ENCODE assay signal across 8 cellular contexts in the genomic region with DNA sequence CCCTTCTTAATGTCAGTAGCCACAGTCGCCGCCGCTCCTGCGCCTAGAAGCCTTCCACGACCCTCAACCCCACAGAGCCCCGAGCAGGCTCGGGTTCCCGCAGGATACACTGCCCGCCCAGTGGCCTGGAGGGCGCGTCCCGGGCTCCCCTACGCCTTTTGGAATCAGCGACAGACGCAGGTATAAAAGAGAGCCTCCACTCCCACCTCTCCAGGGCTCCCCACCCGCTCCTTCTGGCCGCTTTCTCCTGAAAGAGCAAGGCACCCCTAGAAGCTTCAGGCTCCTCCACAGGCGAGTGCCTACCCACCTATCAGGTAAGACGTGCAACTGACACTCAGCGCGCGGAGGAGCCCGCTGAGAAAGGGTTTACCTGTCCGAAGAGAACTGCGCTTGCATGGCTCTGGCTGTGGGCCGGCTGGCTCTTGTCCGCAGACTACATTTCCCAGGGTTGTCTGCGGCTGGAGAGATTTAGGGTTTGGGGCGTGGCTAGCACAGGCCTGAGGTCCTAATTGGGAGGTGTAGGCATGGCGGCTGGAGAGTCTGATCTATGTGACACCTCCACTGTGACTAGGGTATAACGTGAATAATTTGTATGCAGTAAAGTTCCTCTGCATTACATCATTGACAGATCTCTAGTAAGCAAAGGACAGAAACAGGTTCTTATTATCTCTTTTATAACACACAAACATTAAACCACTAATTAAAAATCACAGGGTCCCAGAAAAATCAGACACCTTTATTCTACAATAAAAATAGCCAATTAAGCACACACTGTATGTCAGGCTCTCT. TPM values are rescaled to one million over a fixed set of nuclear protein-coding genes. Genes with fewer than 3 reads are reported as not detected.
DNase-seq lines count a peak whose midpoint lies in the region; ATAC-seq, FAIRE-seq and TF ChIP-seq lines count a peak whose summit lies in the region.

No MANE protein-coding gene starts in this region.

- FAIRE-seq in bronchial epithelial cell (lab: Jason Lieb, UNC) = peak; percentile 72

- H3K9me3 ChIP-seq in MG63 (no peaks in the 10 kb centered on the region; the same call in 1 of the 2 replicates), iPS-18a (ENCODE audit: control insufficient read depth, low read depth, low read length) (no peaks in the 10 kb centered on the region), gastrocnemius medialis (no peaks in the 10 kb centered on the region)

- DNase-seq in MG63 (peak; percentile 75), bronchial epithelial cell (ENCODE audit: low read depth) (peak; percentile 88), gastrocnemius medialis (peak; percentile 59 to 74), amniotic stem cell (lab: John Stamatoyannopoulos, UW) (no peak)

- H3K4me1 ChIP-seq in iPS-18a (ENCODE audit: control insufficient read depth, low read depth, low read length) (peaks cover 18% of the 10 kb centered on the region), gastrocnemius medialis (peaks cover 6 to 13% of the 10 kb centered on the region in 2 donors)

- ATAC-seq in GM18519 (IDR thresholded peaks at IDR 0.05; ENCODE audit: low FRiP score, unreplicated experiment) = peak; percentile 84
- peak; percentile 98 to 99 for ATAC-seq in gastrocnemius medialis
- no peak for ATAC-seq in GM19463 (IDR thresholded peaks at IDR 0.05; ENCODE audit: unreplicated experiment)

- H3K27ac ChIP-seq in iPS-18a (ENCODE audit: low read length) (no peak overlapping the region), gastrocnemius medialis (peak overlapping the region; percentile 41 to 57 (median 45))

- peak overlapping the region; percentile 43 for H3K4me3 ChIP-seq in MG63
- peak overlapping the region; percentile 40 for H3K4me3 ChIP-seq in WI38 (ENCODE audit: low read depth, low read length)
- H3K4me3 ChIP-seq in bronchial epithelial cell (ENCODE audit: low read depth, low read length) = peak overlapping the region; percentile 62
- H3K4me3 ChIP-seq in iPS-18a (ENCODE audit: low read length) = peak overlapping the region; percentile 86
- peak overlapping the region; percentile 64 to 79 (median 74) for H3K4me3 ChIP-seq in gastrocnemius medialis

- no peak for TF ChIP-seq CTCF in WI38 (IDR thresholded peaks at IDR 0.05; ENCODE audit: low read depth, low read length)
- no peak for TF ChIP-seq CTCF in bronchial epithelial cell (IDR thresholded peaks at IDR 0.05; ENCODE audit: insufficient read depth, low read length, severe bottlenecking)
- no peak for TF ChIP-seq CTCF in gastrocnemius medialis (IDR thresholded peaks at IDR 0.05 in 4 of 5, conservative IDR thresholded peaks at IDR 0.05 in 1 of 5)

- H3K36me3 ChIP-seq in MG63 (no peaks in the 10 kb centered on the region), bronchial epithelial cell (ENCODE audit: control insufficient read depth, insufficient read depth, low read length) (no peaks in the 10 kb centered on the region), iPS-18a (ENCODE audit: control insufficient read depth, low read depth, low read length) (no peaks in the 10 kb centered on the region), gastrocnemius medialis (no peaks in the 10 kb centered on the region)

- intact Hi-C loops in gastrocnemius medialis (cut with DNase I; ENCODE audit: low total_unique reads) = loop anchor here (5.0 to 10.0 kb wide), 2 partner anchors 97 to 200 kb away; a partner anchor contains a TSS

- H3K27me3 ChIP-seq in MG63 (no peaks in the 10 kb centered on the region), bronchial epithelial cell (ENCODE audit: control insufficient read depth, insufficient read depth, low read length) (no peaks in the 10 kb centered on the region), iPS-18a (ENCODE audit: control insufficient read depth, insufficient read depth, low read length) (peaks cover 10% of the 10 kb centered on the region), gastrocnemius medialis (no peaks in the 10 kb centered on the region)

- in situ Hi-C loops in gastrocnemius medialis (cut with MboI; ENCODE audit: low sequenced_read_pairs in 4 of 4) = no loop called here

- no peak for TF ChIP-seq POLR2A in gastrocnemius medialis (IDR thresholded peaks at IDR 0.05)

- peak overlapping the region; percentile 53 for H3K9ac ChIP-seq in iPS-18a (ENCODE audit: low read length)

RNA-seq across cellular contexts. Expression of a gene that starts 13.5 kb away (rescaled TPM):
- total RNA-seq in MG63 (2014; rRNA removed; shearing (Covaris generic); ENCODE audit: low replicate concordance) = 3.3 and 5.3 TPM in 2 replicates
- total RNA-seq in bronchial epithelial cell (0.53 and 1.4 TPM in 2 replicates), gastrocnemius medialis (1 to 10 TPM in 1 of 4 donors, under 1 TPM in 3; 0.10 to 1.1 (median 0.26) TPM)
